In the genomic region with DNA sequence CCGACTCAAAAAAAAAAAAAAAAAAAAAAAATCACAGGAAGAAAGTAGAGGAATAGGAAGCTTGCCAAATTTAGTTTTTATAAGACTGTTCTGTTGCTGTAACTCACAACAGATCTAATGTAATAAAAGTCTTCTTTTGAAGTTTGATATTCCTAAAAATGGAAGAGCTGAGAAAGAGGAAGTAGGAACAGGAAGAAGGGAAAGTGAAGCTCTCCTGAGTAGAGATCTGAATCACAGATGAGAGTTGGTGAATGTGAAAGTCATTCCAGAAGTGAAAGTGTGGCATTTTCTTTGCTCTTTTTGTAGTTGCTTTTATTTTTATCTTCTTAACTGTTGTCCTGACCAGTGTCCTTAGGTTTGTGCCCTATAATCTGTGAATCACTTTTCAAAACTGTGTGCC, we compare ENCODE assay signal across 13 cellular contexts. TPM values are rescaled to one million over a fixed set of nuclear protein-coding genes. Genes with fewer than 3 reads are reported as not detected.
DNase-seq lines count a peak whose midpoint lies in the region; ATAC-seq and TF ChIP-seq lines count a peak whose summit lies in the region.
"Had no signal": no experiment of that assay in that cellular context is flagged by ENCODE, and none has a peak within 500 bp of the region (broad histone marks: within the 10 kb centered on the region; RNA-seq: fewer than 3 reads in every experiment).

No MANE protein-coding gene starts in this region.

- H3K36me3 ChIP-seq in mammary epithelial cell (ENCODE audit: insufficient read depth, low read length) (peaks cover 2% of the 10 kb centered on the region), breast epithelium (no peaks in the 10 kb centered on the region), OCI-LY1 (ENCODE audit: insufficient read depth, low read length) (peaks cover 23% of the 10 kb centered on the region), A673 (ENCODE audit: insufficient read depth, low read length, poor library complexity, severe bottlenecking) (no peaks in the 10 kb centered on the region)
- H3K36me3 ChIP-seq: prostate gland had no signal

- H3K4me1 ChIP-seq in mammary epithelial cell (ENCODE audit: insufficient read depth, low read length) (peaks cover 13% of the 10 kb centered on the region), breast epithelium (peaks cover 0 to 10% of the 10 kb centered on the region in 2 donors), OCI-LY1 (ENCODE audit: insufficient read depth, low read length, severe bottlenecking) (peaks cover 32% of the 10 kb centered on the region), A673 (ENCODE audit: insufficient read depth, low read length, poor library complexity, severe bottlenecking) (peaks cover 9% of the 10 kb centered on the region)

- no peak overlapping the region for H3K27ac ChIP-seq in mammary epithelial cell (ENCODE audit: insufficient read depth, low read depth, low read length)
- H3K27ac ChIP-seq in breast epithelium, result no peak overlapping the region
- H3K27ac ChIP-seq in OCI-LY1 (ENCODE audit: low read depth, low read length, poor library complexity, severe bottlenecking), result peak overlapping the region; percentile 44
- no peak overlapping the region for H3K27ac ChIP-seq in A673 (ENCODE audit: low read depth, low read length, poor library complexity, severe bottlenecking)
- H3K27ac ChIP-seq: prostate gland had no signal

- peaks cover 59% of the 10 kb centered on the region for H3K4me1 Mint-ChIP-seq in chondrocyte (ENCODE audit: low read depth)
- peaks cover 18 to 61% of the 10 kb centered on the region in 2 donors for H3K4me1 Mint-ChIP-seq in stimulated activated naive B cell treated with anti-CD40 and anti-IgM and Interleukin-4, amounts not matched to agents 10 μg/mL and 1 μg/mL and 100 μg/mL, for 72 hours

- H3K27me3 ChIP-seq in mammary epithelial cell (ENCODE audit: insufficient read depth, low read length), result no peaks in the 10 kb centered on the region
- no peaks in the 10 kb centered on the region for H3K27me3 ChIP-seq in breast epithelium
- H3K27me3 ChIP-seq in OCI-LY1 (ENCODE audit: insufficient read depth, low read length), result no peaks in the 10 kb centered on the region
- no peaks in the 10 kb centered on the region for H3K27me3 ChIP-seq in A673 (replicated peaks; ENCODE audit: insufficient read depth, low read depth, low read length, poor library complexity)
- H3K27me3 ChIP-seq: BE2C, esophagus muscularis mucosa had no signal

- DNase-seq in mammary epithelial cell (no peak), breast epithelium (ENCODE audit: low spot score in 2 of 2) (no peak), chondrocyte (ENCODE audit: low spot score) (no peak), A673 (ENCODE audit: low spot score) (no peak)
- DNase-seq in stimulated activated naive B cell treated with anti-CD40 and anti-IgM and Interleukin-4, amounts not matched to agents 10 μg/mL and 1 μg/mL and 100 μg/mL, for 72 hours, result no peak
- DNase-seq in activated CD8-positive, alpha-beta memory T cell treated with anti-CD3 and anti-CD28 coated beads for 24 hours, result no peak
- DNase-seq: BE2C, kidney glomerular epithelial cell, MM.1S had no signal

- no peaks in the 10 kb centered on the region for H3K27me3 Mint-ChIP-seq in chondrocyte (ENCODE audit: low read depth)
- no peaks in the 10 kb centered on the region for H3K27me3 Mint-ChIP-seq in stimulated activated naive B cell treated with anti-CD40 and anti-IgM and Interleukin-4, amounts not matched to agents 10 μg/mL and 1 μg/mL and 100 μg/mL, for 72 hours

- H3K9ac ChIP-seq in mammary epithelial cell (ENCODE audit: insufficient read depth, low read length) (no peak overlapping the region), OCI-LY1 (ENCODE audit: low read length) (no peak overlapping the region)

- no peaks in the 10 kb centered on the region for H4K20me1 ChIP-seq in mammary epithelial cell (ENCODE audit: insufficient read depth, low read length)
- no peaks in the 10 kb centered on the region for H4K20me1 ChIP-seq in OCI-LY1 (ENCODE audit: insufficient read depth, low read length)

- dilution Hi-C loops in mammary epithelial cell (cut with HindIII; ENCODE audit: low sequenced_read_pairs), result loop anchor here (10.0 kb wide), 1 partner anchor 182 kb away; no protein-coding TSS in a partner anchor

- H3K79me2 ChIP-seq in mammary epithelial cell (ENCODE audit: insufficient read depth, low read length) (peaks cover 88% of the 10 kb centered on the region), OCI-LY1 (ENCODE audit: insufficient read depth, low read length) (peaks cover 70% of the 10 kb centered on the region)

- H2AFZ ChIP-seq in mammary epithelial cell (ENCODE audit: low read depth, low read length), result no peak overlapping the region
- H2AFZ ChIP-seq in OCI-LY1 (ENCODE audit: low read length), result no peak overlapping the region

- POLR2A ChIA-PET in A673 (lab: Charles Lee; ENCODE audit: low non-redundant PET), result interaction anchor here (0.5 kb wide), 1 partner anchor 88 kb away, joined by 3 read pairs; no protein-coding TSS in a partner anchor

- BruUV-seq in mammary epithelial cell (replicated peaks; lab: Mats Ljungman, UMichigan) (no TSS peak), A673 (replicated peaks; lab: Mats Ljungman, UMichigan) (no TSS peak)

- H3F3A ChIP-seq in OCI-LY1 (ENCODE audit: insufficient read depth, low read length), result no peaks in the 10 kb centered on the region

- in situ Hi-C loops in mammary epithelial cell (cut with MboI; ENCODE audit: low sequenced_read_pairs in 2 of 2), result no loop called here

- H3K4me2 ChIP-seq in mammary epithelial cell (ENCODE audit: insufficient read depth, low read depth, low read length) (peak overlapping the region; percentile 8), OCI-LY1 (ENCODE audit: low read length) (peak overlapping the region; percentile 86)

- WGBS in mammary epithelial cell (ENCODE audit: low coverage, missing lambda C conversion rate), result no CpG with 5 or more reads among the region's 1 CpG

- ATAC-seq in stimulated activated naive B cell treated with anti-CD40 and anti-IgM and Interleukin-4, amounts not matched to agents 10 μg/mL and 1 μg/mL and 100 μg/mL, for 72 hours (replicated peaks), result peak; percentile 4 to 20
- no peak for ATAC-seq in HG03439 (IDR thresholded peaks at IDR 0.05; ENCODE audit: unreplicated experiment)

- H3K4me3 ChIP-seq in mammary epithelial cell (replicated peaks in 1 of 3; ENCODE audit: insufficient read depth in 1 of 3, low read depth in 2 of 3, low read length in 3 of 3), result no peak overlapping the region
- no peak overlapping the region for H3K4me3 ChIP-seq in breast epithelium
- H3K4me3 ChIP-seq in OCI-LY1 (ENCODE audit: low read depth, low read length, poor library complexity, severe bottlenecking), result peak overlapping the region; percentile 95
- no peak overlapping the region for H3K4me3 ChIP-seq in A673 (ENCODE audit: low read depth, low read length, poor library complexity, severe bottlenecking)
- H3K4me3 ChIP-seq: prostate gland had no signal

- intact Hi-C loops in mammary epithelial cell (cut with micrococcal nuclease) (no loop called here), breast epithelium (cut with DNase I; ENCODE audit: low total_unique reads) (no loop called here), A673 (cut with micrococcal nuclease; ENCODE audit: unreplicated experiment) (no loop called here)

- no peaks in the 10 kb centered on the region for H3K9me2 ChIP-seq in OCI-LY1 (ENCODE audit: low read depth, low read length)

- peaks cover 5% of the 10 kb centered on the region for H3K36me3 Mint-ChIP-seq in chondrocyte (ENCODE audit: low read depth)
- H3K36me3 Mint-ChIP-seq in stimulated activated naive B cell treated with anti-CD40 and anti-IgM and Interleukin-4, amounts not matched to agents 10 μg/mL and 1 μg/mL and 100 μg/mL, for 72 hours, result peaks cover 15 to 29% of the 10 kb centered on the region in 2 donors

- TF ChIP-seq CTCF in mammary epithelial cell (conservative IDR thresholded peaks at IDR 0.05 in 1 of 2, IDR thresholded peaks at IDR 0.05 in 1 of 2; ENCODE audit: extremely low read depth in 1 of 2, insufficient read depth in 1 of 2, low read depth in 1 of 2, low read length in 2 of 2), result no peak
- no peak for TF ChIP-seq CTCF in breast epithelium (IDR thresholded peaks at IDR 0.05)
- no peak for TF ChIP-seq CTCF in OCI-LY1 (IDR thresholded peaks at IDR 0.05; ENCODE audit: low read length)
- no peak for TF ChIP-seq CTCF in chondrocyte (IDR thresholded peaks at IDR 0.05)
- no peak for TF ChIP-seq CTCF in A673 (conservative IDR thresholded peaks at IDR 0.05; ENCODE audit: low read depth, low read length)

- no peaks in the 10 kb centered on the region for H3K9me3 Mint-ChIP-seq in chondrocyte (ENCODE audit: low read depth)
- H3K9me3 Mint-ChIP-seq in stimulated activated naive B cell treated with anti-CD40 and anti-IgM and Interleukin-4, amounts not matched to agents 10 μg/mL and 1 μg/mL and 100 μg/mL, for 72 hours, result no peaks in the 10 kb centered on the region

- no peak for TF ChIP-seq POLR2A in breast epithelium (IDR thresholded peaks at IDR 0.05)

- CTCF ChIA-PET in mammary epithelial cell (lab: Charles Lee; ENCODE audit: low non-redundant PET) (no interaction called here), A673 (lab: Charles Lee) (no interaction called here)

- no peak overlapping the region for H3K4me3 Mint-ChIP-seq in chondrocyte (ENCODE audit: unreplicated experiment)
- H3K4me3 Mint-ChIP-seq in stimulated activated naive B cell treated with anti-CD40 and anti-IgM and Interleukin-4, amounts not matched to agents 10 μg/mL and 1 μg/mL and 100 μg/mL, for 72 hours, result peak overlapping the region; percentile 77 to 92

- H3K27ac Mint-ChIP-seq in chondrocyte (ENCODE audit: unreplicated experiment), result peak overlapping the region; percentile 12
- peak overlapping the region; percentile 86 for H3K27ac Mint-ChIP-seq in stimulated activated naive B cell treated with anti-CD40 and anti-IgM and Interleukin-4, amounts not matched to agents 10 μg/mL and 1 μg/mL and 100 μg/mL, for 72 hours

- no peaks in the 10 kb centered on the region for H3K9me3 ChIP-seq in mammary epithelial cell (replicated peaks; ENCODE audit: insufficient read depth, low read length)
- no peaks in the 10 kb centered on the region for H3K9me3 ChIP-seq in breast epithelium
- no peaks in the 10 kb centered on the region for H3K9me3 ChIP-seq in OCI-LY1 (ENCODE audit: low read length)
- no peaks in the 10 kb centered on the region for H3K9me3 ChIP-seq in A673 (ENCODE audit: low read depth, low read length, poor library complexity, severe bottlenecking)
- H3K9me3 ChIP-seq: BE2C, esophagus muscularis mucosa, prostate gland had no signal

RNA-seq across cellular contexts. Expression of a gene that starts 2.1 kb away (rescaled TPM):
- total RNA-seq in mammary epithelial cell (100 to 1,000 TPM in 1 of 2 donors, 10 to 100 TPM in 1; 80.0 to 143 TPM), breast epithelium (100 to 1,000 TPM in 1 of 3 donors, 10 to 100 TPM in 2; 81.9 to 130 (median 84.0) TPM), chondrocyte (89.0 to 103 TPM (median 91.4 TPM) in 3 replicates), A673 (2021) (108 and 118 TPM in 2 replicates)
- 55.9 TPM for polyA plus RNA-seq in mammary epithelial cell
- polyA minus RNA-seq in mammary epithelial cell, result 170 TPM

RNA-seq across cellular contexts. Expression of a gene that starts 11.8 kb away (rescaled TPM):
- total RNA-seq in mammary epithelial cell (10 to 100 TPM; 35.4 to 68.0 TPM), breast epithelium (10 to 100 TPM; 44.0 to 76.8 (median 48.2) TPM), chondrocyte (33.9 to 39.9 TPM (median 36.5 TPM) in 3 replicates), A673 (2021) (19.1 and 21.8 TPM in 2 replicates)
- polyA plus RNA-seq in mammary epithelial cell, result 27.7 TPM
- 40.8 TPM for polyA minus RNA-seq in mammary epithelial cell
